In the genomic region with DNA sequence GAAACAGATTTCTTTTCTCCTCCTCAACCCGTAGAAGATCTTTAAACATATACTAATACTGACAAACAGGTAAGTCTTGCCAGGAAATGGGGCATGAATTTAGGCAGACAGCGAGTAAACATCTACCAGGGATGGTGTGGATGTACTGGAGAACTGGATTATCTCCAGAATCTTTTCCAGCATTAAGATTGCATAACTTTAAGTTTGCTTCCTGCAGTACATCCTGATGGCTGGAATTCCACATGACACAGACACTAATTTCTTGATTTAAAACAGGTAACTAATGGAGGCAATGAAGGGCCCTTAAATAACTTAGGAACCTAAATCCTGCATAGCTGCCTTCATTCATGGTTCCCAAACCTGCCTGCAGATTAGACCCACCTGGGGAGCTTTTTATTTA, we compare ENCODE assay signal across 19 cellular contexts. TPM values are rescaled to one million over a fixed set of nuclear protein-coding genes. Genes with fewer than 3 reads are reported as not detected.
DNase-seq lines count a peak whose midpoint lies in the region; ATAC-seq and TF ChIP-seq lines count a peak whose summit lies in the region.
"Had no signal": no experiment of that assay in that cellular context is flagged by ENCODE, and none has a peak within 500 bp of the region (broad histone marks: within the 10 kb centered on the region; RNA-seq: fewer than 3 reads in every experiment).

No MANE protein-coding gene starts in this region.

- H2BK120ac ChIP-seq in IMR-90 (ENCODE audit: low read depth, low read length), result no peak overlapping the region

- H3K14ac ChIP-seq in IMR-90 (replicated peaks; ENCODE audit: low read depth, low read length), result no peak overlapping the region

- no peak overlapping the region for H3K27ac ChIP-seq in IMR-90 (ENCODE audit: insufficient read depth, low read length)
- H3K27ac ChIP-seq: BLaER1 treated with 17β-estradiol and CSF1 and Interleukin-3, amounts not matched to agents 10 nM and 100 nM had no signal

- no peak for TF ChIP-seq RAD21 in IMR-90 (IDR thresholded peaks at IDR 0.05; ENCODE audit: low read length)

- H4K91ac ChIP-seq in IMR-90 (ENCODE audit: insufficient read depth, low read depth, low read length), result no peak overlapping the region

- no peaks in the 10 kb centered on the region for H4K20me1 ChIP-seq in IMR-90 (ENCODE audit: insufficient read depth, low read length)
- H4K20me1 ChIP-seq: BLaER1 treated with 17β-estradiol and CSF1 and Interleukin-3, amounts not matched to agents 10 nM and 100 nM had no signal

- DNase-seq in AG10803 (ENCODE audit: low read depth) (peak; percentile 6), IMR-90 (no peak), amniotic epithelial cell (ENCODE audit: low read depth) (peak; percentile 29), left lobe of liver (ENCODE audit: low spot score) (no peak), DMS153 (lab: John Stamatoyannopoulos, UW) (no peak), omental fat pad (ENCODE audit: low spot score) (no peak)
- DNase-seq: CD8-positive, alpha-beta T cell; EL; GF-D8; H7; KBM-7; NCI-H1105; NCI-H146; NCI-H2029; NCI-H2227 treated with DMSO at 0.1 percent for 48 hours; NCI-H510A had no signal

- no peak for TF ChIP-seq POLR2A in IMR-90 (IDR thresholded peaks at IDR 0.05; ENCODE audit: low read depth, low read length)

- no peak overlapping the region for H3K4ac ChIP-seq in IMR-90 (ENCODE audit: low read depth, low read length)

- peaks cover 13% of the 10 kb centered on the region for H3K27me3 ChIP-seq in IMR-90 (ENCODE audit: control insufficient read depth, insufficient read depth, low read length)
- H3K27me3 ChIP-seq: BLaER1 treated with 17β-estradiol and CSF1 and Interleukin-3, amounts not matched to agents 10 nM and 100 nM had no signal

- BruUV-seq in IMR-90 (replicated peaks; lab: Mats Ljungman, UMichigan), result no TSS peak

- no peaks in the 10 kb centered on the region for H3K79me1 ChIP-seq in IMR-90 (ENCODE audit: low read depth in 1 of 2, low read length in 2 of 2)

- no peak overlapping the region for H2AFZ ChIP-seq in IMR-90 (replicated peaks; ENCODE audit: low read length, poor library complexity)

- H3K36me3 ChIP-seq in IMR-90 (ENCODE audit: control insufficient read depth, insufficient read depth, low read length), result no peaks in the 10 kb centered on the region
- H3K36me3 ChIP-seq: BLaER1 treated with 17β-estradiol and CSF1 and Interleukin-3, amounts not matched to agents 10 nM and 100 nM had no signal

- no peaks in the 10 kb centered on the region for H3K4me1 ChIP-seq in IMR-90 (ENCODE audit: control insufficient read depth, insufficient read depth, low read length)

- no peak overlapping the region for H3K23ac ChIP-seq in IMR-90 (ENCODE audit: low read depth, low read length)

- no peak overlapping the region for H2BK5ac ChIP-seq in IMR-90 (ENCODE audit: low read depth, low read length, poor library complexity, severe bottlenecking)

- ATAC-seq in IMR-90 (ENCODE audit: low read depth) (no peak), left lobe of liver (peak; percentile 56), omental fat pad (ENCODE audit: low FRiP score) (no peak), HG02759 (IDR thresholded peaks at IDR 0.05; ENCODE audit: unreplicated experiment) (no peak)
- ATAC-seq: CD8-positive, alpha-beta T cell had no signal

- H3K9me1 ChIP-seq in IMR-90 (ENCODE audit: insufficient read depth, low read length), result no peaks in the 10 kb centered on the region

- no peak overlapping the region for H4K5ac ChIP-seq in IMR-90 (ENCODE audit: low read depth, low read length)

- no peak overlapping the region for H2AK5ac ChIP-seq in IMR-90 (ENCODE audit: low read depth, low read length)

- in situ Hi-C loops in IMR-90 (cut with MboI; ENCODE audit: low sequenced_read_pairs), result no loop called here

- no peak overlapping the region for H2AK9ac ChIP-seq in IMR-90 (replicated peaks; ENCODE audit: low read depth, low read length, poor library complexity)

- no peak overlapping the region for H4K8ac ChIP-seq in IMR-90 (ENCODE audit: low read depth in 2 of 2, low read length in 2 of 2)

- H2BK20ac ChIP-seq in IMR-90 (ENCODE audit: low read depth, low read length), result no peak overlapping the region

- no peak overlapping the region for H2BK15ac ChIP-seq in IMR-90 (ENCODE audit: low read depth, low read length)

- H3K56ac ChIP-seq in IMR-90 (ENCODE audit: extremely low read depth, insufficient read depth, low read length), result no peak overlapping the region

- H3K4me3 ChIP-seq in AG10803 (ENCODE audit: low read length) (no peak overlapping the region), IMR-90 (ENCODE audit: insufficient read depth, low read depth, low read length) (no peak overlapping the region)
- H3K4me3 ChIP-seq: BLaER1 treated with 17β-estradiol and CSF1 and Interleukin-3, amounts not matched to agents 10 nM and 100 nM had no signal

- CTCF ChIA-PET in IMR-90 (lab: Yijun Ruan, JAX), result interaction anchor here (0.8 kb wide), 1 partner anchor 98 kb away, joined by 3 read pairs; no protein-coding TSS in a partner anchor

- dilution Hi-C loops in IMR-90 (cut with HindIII; ENCODE audit: low sequenced_read_pairs, unreplicated experiment), result no loop called here

- no peaks in the 10 kb centered on the region for H3K9me3 ChIP-seq in IMR-90 (ENCODE audit: control insufficient read depth, insufficient read depth, low read length)
- H3K9me3 ChIP-seq: BLaER1 treated with 17β-estradiol and CSF1 and Interleukin-3, amounts not matched to agents 10 nM and 100 nM had no signal

- H3K9ac ChIP-seq in IMR-90 (ENCODE audit: low read depth, low read length), result no peak overlapping the region
- H3K9ac ChIP-seq: BLaER1 treated with 17β-estradiol and CSF1 and Interleukin-3, amounts not matched to agents 10 nM and 100 nM had no signal

- TF ChIP-seq CTCF in AG10803 (conservative IDR thresholded peaks at IDR 0.05; ENCODE audit: low read length) (peak; percentile 19; the same call in 1 of the 2 replicates), IMR-90 (conservative IDR thresholded peaks at IDR 0.05; ENCODE audit: low read depth, low read length) (no peak), omental fat pad (IDR thresholded peaks at IDR 0.05) (no peak)

- no CpG with 5 or more reads among the region's 2 CpGs for WGBS in IMR-90 (ENCODE audit: extremely low coverage in 2 of 2, insufficient read length in 1 of 2), 2 experiments

- intact Hi-C loops in IMR-90 (cut with micrococcal nuclease), result no loop called here

- POLR2A ChIA-PET in IMR-90 (lab: Charles Lee; ENCODE audit: unreplicated experiment), result no interaction called here

- no peak overlapping the region for H3K18ac ChIP-seq in IMR-90 (ENCODE audit: low read depth, low read length)

- no peak overlapping the region for H3K4me2 ChIP-seq in IMR-90 (ENCODE audit: low read depth, low read length)
- H3K4me2 ChIP-seq: BLaER1 treated with 17β-estradiol and CSF1 and Interleukin-3, amounts not matched to agents 10 nM and 100 nM had no signal

TF ChIP-seq in IMR-90, 13 proteins besides CTCF, POLR2A, EP300 and RAD21:
- TF ChIP-seq CEBPB (IDR thresholded peaks at IDR 0.05; ENCODE audit: low read depth, low read length) (peak; percentile 32; the same call in 1 of the 2 replicates), SMC3 (IDR thresholded peaks at IDR 0.05; ENCODE audit: low read depth, low read length) (no peak)
- TF ChIP-seq, protein P1, sequence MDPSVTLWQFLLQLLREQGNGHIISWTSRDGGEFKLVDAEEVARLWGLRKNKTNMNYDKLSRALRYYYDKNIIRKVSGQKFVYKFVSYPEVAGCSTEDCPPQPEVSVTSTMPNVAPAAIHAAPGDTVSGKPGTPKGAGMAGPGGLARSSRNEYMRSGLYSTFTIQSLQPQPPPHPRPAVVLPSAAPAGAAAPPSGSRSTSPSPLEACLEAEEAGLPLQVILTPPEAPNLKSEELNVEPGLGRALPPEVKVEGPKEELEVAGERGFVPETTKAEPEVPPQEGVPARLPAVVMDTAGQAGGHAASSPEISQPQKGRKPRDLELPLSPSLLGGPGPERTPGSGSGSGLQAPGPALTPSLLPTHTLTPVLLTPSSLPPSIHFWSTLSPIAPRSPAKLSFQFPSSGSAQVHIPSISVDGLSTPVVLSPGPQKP (IDR thresholded peaks at IDR 0.05; ENCODE audit: borderline replicate concordance, low read depth, low read length), result no peak

RNA-seq across cellular contexts. Expression of gene JHY, which starts 40.7 kb away (rescaled TPM):
- total RNA-seq in IMR-90 (2012; rRNA removed) (0.54 and 0.56 TPM in 2 replicates), left lobe of liver (0.23 TPM), omental fat pad (10 to 100 TPM in 1 of 4 donors, 1 to 10 TPM in 3; 5.4 to 17.7 (median 7.6) TPM)
- polyA plus RNA-seq in IMR-90 (2012; rRNA removed), result 0.46 and 0.51 TPM in 2 replicates
- 0.14 and 0.24 TPM in 2 replicates for polyA plus RNA-seq in IMR-90 (2012; cell fraction: cytosol; rRNA removed)
- polyA plus RNA-seq in IMR-90 (2012; cell fraction: nucleus; rRNA removed; ENCODE audit: low replicate concordance), result 0.11 and 0.48 TPM in 2 replicates

RNA-seq across cellular contexts. Expression of gene BSX, which starts 58.3 kb away (rescaled TPM):
- total RNA-seq in IMR-90 (2012; rRNA removed), result not detected in 2 replicates
- polyA plus RNA-seq in IMR-90 (2012; rRNA removed), result not detected in 2 replicates
- polyA plus RNA-seq in IMR-90 (2012; cell fraction: cytosol; rRNA removed), result not detected in 2 replicates
- not detected in 2 replicates for polyA plus RNA-seq in IMR-90 (2012; cell fraction: nucleus; rRNA removed; ENCODE audit: low replicate concordance)
- total RNA-seq in left lobe of liver, result not detected
- total RNA-seq in omental fat pad, result not detected
- total RNA-seq: CD8-positive, alpha-beta T cell; H7; T-helper 1 cell treated with Interleukin-12 subunit alpha and Interleukin-12 subunit beta and Interleukin-4 antibody, amounts not matched to agents 30 ng/mL and 1 ng/mL, for 36 hours had no signal

Comparison
In these comparisons a context has a peak if more than half of its experiments do, and no peak if none do; other contexts are left out.
1. DNase-seq: peak in AG10803 (single experiment) and amniotic epithelial cell (single experiment); none in IMR-90 (single experiment), left lobe of liver (single experiment), DMS153 (single experiment) and omental fat pad (single experiment).